8 cellular contexts compared by ENCODE assay signal in the genomic region with DNA sequence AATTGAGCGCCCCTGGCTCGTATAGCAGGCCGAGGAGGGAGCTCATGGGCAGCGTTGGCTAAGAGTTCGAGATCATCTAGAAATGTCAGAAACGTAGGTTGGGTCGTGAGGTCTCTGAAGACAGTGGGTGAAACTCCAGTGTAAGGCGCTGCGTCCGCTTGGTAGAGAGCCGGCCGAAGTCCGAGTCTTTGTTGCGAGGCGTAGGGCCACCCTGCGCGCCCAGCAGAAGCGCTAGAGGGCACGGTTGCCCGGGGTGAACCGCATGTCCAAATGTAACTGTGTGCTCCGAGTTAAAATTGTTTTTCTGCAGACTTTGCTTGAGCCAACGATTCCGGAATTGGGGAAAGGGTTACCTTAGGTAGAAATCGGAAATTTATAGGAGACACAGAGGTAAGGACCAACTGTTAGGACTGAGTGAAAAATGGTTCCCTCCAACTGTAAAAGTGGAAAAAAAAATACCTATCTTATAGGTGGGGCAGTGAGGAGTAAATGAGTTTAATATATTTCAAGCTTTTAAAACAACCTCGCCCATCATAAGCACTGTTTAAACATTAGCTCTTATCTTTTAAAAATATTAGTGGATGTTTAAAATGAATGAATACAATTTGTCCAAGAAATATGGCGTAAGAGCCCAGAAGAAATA. TPM values are rescaled to one million over a fixed set of nuclear protein-coding genes. Genes with fewer than 3 reads are reported as not detected.
DNase-seq lines count a peak whose midpoint lies in the region; ATAC-seq and TF ChIP-seq lines count a peak whose summit lies in the region.

No MANE protein-coding gene starts in this region.

- peak overlapping the region; percentile 98 to 100 (median 100) for H3K27ac Mint-ChIP-seq in CD8-positive, alpha-beta memory T cell

- peaks cover 24% of the 10 kb centered on the region for H3K4me1 ChIP-seq in CD8-positive, alpha-beta memory T cell (ENCODE audit: insufficient read depth, low read length)
- peaks cover 28% of the 10 kb centered on the region for H3K4me1 ChIP-seq in Panc1 (ENCODE audit: control insufficient read depth, insufficient read depth, low read length)
- H3K4me1 ChIP-seq in parathyroid adenoma = peaks cover 6% of the 10 kb centered on the region

- TF ChIP-seq CTCF in Panc1 (IDR thresholded peaks at IDR 0.05) = peak; percentile 81
- peak; percentile 55 for TF ChIP-seq CTCF in parathyroid adenoma (IDR thresholded peaks at IDR 0.05)

- POLR2A ChIA-PET in CD8-positive, alpha-beta memory T cell (lab: Charles Lee) = interaction anchor here (0.5 to 4.7 kb wide), 19 partner anchors 15 to 1772 kb away, joined by 3 to 65 read pairs (median 5); partner anchors contain the start of genes EIF2A, ERICH6, GPR171 and SELENOT
- POLR2A ChIA-PET in Panc1 (lab: Charles Lee) = interaction anchor here (0.6 to 0.7 kb wide), 2 partner anchors 36 to 72 kb away, joined by 4 read pairs; no protein-coding TSS in a partner anchor

- no peaks in the 10 kb centered on the region for H3K27me3 ChIP-seq in CD8-positive, alpha-beta memory T cell (ENCODE audit: insufficient read depth, low read length, poor library complexity, severe bottlenecking)
- H3K27me3 ChIP-seq in Panc1 (ENCODE audit: control insufficient read depth, insufficient read depth, low read length) (no peaks in the 10 kb centered on the region), parathyroid adenoma (ENCODE audit: control insufficient read depth, insufficient read depth, low read length) (no peaks in the 10 kb centered on the region)

- H3K9ac ChIP-seq in parathyroid adenoma = peak overlapping the region; percentile 54

- CTCF ChIA-PET in CD8-positive, alpha-beta memory T cell (lab: Charles Lee) = interaction anchor here (0.8 to 4.6 kb wide), 14 partner anchors 9 to 439 kb away, joined by 3 to 26 read pairs (median 7); partner anchors contain the start of genes EIF2A, ERICH6, GPR171 and SELENOT
- CTCF ChIA-PET in Panc1 (lab: Charles Lee) = interaction anchor here (0.5 to 1.5 kb wide), 4 partner anchors 12 to 449 kb away, joined by 3 to 7 read pairs (median 4); no protein-coding TSS in a partner anchor

- BruUV-seq in Panc1 (replicated peaks; lab: Mats Ljungman, UMichigan) = TSS peak; percentile 97

- ATAC-seq in GM19043 (IDR thresholded peaks at IDR 0.05; ENCODE audit: low read depth, unreplicated experiment) = peak; percentile 9
- ATAC-seq in Panc1 = peak; percentile 70
- ATAC-seq in left cardiac atrium = peak; percentile 58 to 72

- intact Hi-C loops in Panc1 (cut with micrococcal nuclease; ENCODE audit: unreplicated experiment) = no loop called here
- intact Hi-C loops in left cardiac atrium (cut with DNase I) = loop anchor here in 1 of 2 donors (10.0 kb wide), 1 partner anchor 359 kb away; the partner anchor contains the start of gene TSC22D2

- in situ Hi-C loops in Panc1 (cut with HindIII; ENCODE audit: low pct_unique_long_range_greater_than_20kb, low sequenced_read_pairs) = no loop called here

- H3K27ac ChIP-seq in CD8-positive, alpha-beta memory T cell (ENCODE audit: low read depth, low read length) = peak overlapping the region; percentile 95
- H3K27ac ChIP-seq in Panc1 (ENCODE audit: low read length) (peak overlapping the region; percentile 96), angular gyrus (ENCODE audit: low read depth, low read length) (peak overlapping the region; percentile 99), parathyroid adenoma (peak overlapping the region; percentile 90)

- peak in 3 of 5 donors; percentile 24 to 62 (median 37) for DNase-seq in CD8-positive, alpha-beta memory T cell
- DNase-seq in HK-2 (ENCODE audit: unreplicated experiment) (peak; percentile 76), Panc1 (ENCODE audit: low read depth, low spot score) (no peak), left cardiac atrium (peak; percentile 76), D341Med (ENCODE audit: low spot score) (no peak)

- no peaks in the 10 kb centered on the region for H3K9me3 ChIP-seq in CD8-positive, alpha-beta memory T cell (ENCODE audit: low read length)
- no peaks in the 10 kb centered on the region for H3K9me3 ChIP-seq in Panc1 (ENCODE audit: control insufficient read depth, insufficient read depth, low read depth, low read length)
- no peaks in the 10 kb centered on the region for H3K9me3 ChIP-seq in parathyroid adenoma (ENCODE audit: control insufficient read depth, low read length)

- peak overlapping the region; percentile 93 for H2AFZ ChIP-seq in parathyroid adenoma

- H3K4me3 ChIP-seq in CD8-positive, alpha-beta memory T cell (ENCODE audit: low read length) = peak overlapping the region; percentile 92
- peak overlapping the region; percentile 83 to 93 for H3K4me3 ChIP-seq in Panc1 (ENCODE audit: low read depth in 2 of 2, low read length in 2 of 2)
- peak overlapping the region; percentile 95 for H3K4me3 ChIP-seq in parathyroid adenoma (ENCODE audit: low read depth, low read length)

- H3K4me2 ChIP-seq in parathyroid adenoma (ENCODE audit: low read length) = peak overlapping the region; percentile 93

- H3K36me3 Mint-ChIP-seq in CD8-positive, alpha-beta memory T cell = peaks cover 0 to 29% (median 2%) of the 10 kb centered on the region in 3 donors

- H3K4me3 Mint-ChIP-seq in CD8-positive, alpha-beta memory T cell = peak overlapping the region; percentile 91 to 100 (median 95)

- peaks cover 0 to 2% of the 10 kb centered on the region in 2 donors for H3K27me3 Mint-ChIP-seq in CD8-positive, alpha-beta memory T cell

- H3K4me1 Mint-ChIP-seq in CD8-positive, alpha-beta memory T cell = peaks cover 37 to 44% (median 44%) of the 10 kb centered on the region in 3 donors

- H3K36me3 ChIP-seq in CD8-positive, alpha-beta memory T cell (ENCODE audit: insufficient read depth, low read length) = no peaks in the 10 kb centered on the region
- H3K36me3 ChIP-seq in Panc1 (ENCODE audit: control insufficient read depth, insufficient read depth, low read length) (peaks cover 8% of the 10 kb centered on the region), parathyroid adenoma (ENCODE audit: control insufficient read depth, insufficient read depth, low read length) (no peaks in the 10 kb centered on the region)

- H3K9me3 Mint-ChIP-seq in CD8-positive, alpha-beta memory T cell = no peaks in the 10 kb centered on the region

- peaks cover 11% of the 10 kb centered on the region for H3K79me2 ChIP-seq in parathyroid adenoma

RNA-seq across cellular contexts. Expression of gene SIAH2, which starts 1.0 kb away (rescaled TPM):
- 100 to 1,000 TPM; 111 to 115 TPM for total RNA-seq in CD8-positive, alpha-beta memory T cell
- 48.1 TPM for polyA plus RNA-seq in CD8-positive, alpha-beta memory T cell
- total RNA-seq in Panc1 (2021; ENCODE audit: unreplicated experiment) (24.0 TPM), left cardiac atrium (10 to 100 TPM; 14.7 to 16.4 TPM)
- polyA plus RNA-seq in Panc1 (2012; ENCODE audit: insufficient read length) = 30.6 TPM

Comparison
In these comparisons a context has a peak if more than half of its experiments do, and no peak if none do; other contexts are left out.
1. DNase-seq: peak in CD8-positive, alpha-beta memory T cell (3 of 5), HK-2 (single experiment) and left cardiac atrium (single experiment); none in Panc1 (single experiment) and D341Med (single experiment).
2. ATAC-seq: peak in every context shown above with its lines; median percentile 70 in Panc1; 65 in left cardiac atrium; 9 in GM19043.
3. Peak in every context shown above with its lines, with median percentiles within 50 percentile points of each other: H3K27ac ChIP-seq and H3K4me3 ChIP-seq.